In the genomic region with DNA sequence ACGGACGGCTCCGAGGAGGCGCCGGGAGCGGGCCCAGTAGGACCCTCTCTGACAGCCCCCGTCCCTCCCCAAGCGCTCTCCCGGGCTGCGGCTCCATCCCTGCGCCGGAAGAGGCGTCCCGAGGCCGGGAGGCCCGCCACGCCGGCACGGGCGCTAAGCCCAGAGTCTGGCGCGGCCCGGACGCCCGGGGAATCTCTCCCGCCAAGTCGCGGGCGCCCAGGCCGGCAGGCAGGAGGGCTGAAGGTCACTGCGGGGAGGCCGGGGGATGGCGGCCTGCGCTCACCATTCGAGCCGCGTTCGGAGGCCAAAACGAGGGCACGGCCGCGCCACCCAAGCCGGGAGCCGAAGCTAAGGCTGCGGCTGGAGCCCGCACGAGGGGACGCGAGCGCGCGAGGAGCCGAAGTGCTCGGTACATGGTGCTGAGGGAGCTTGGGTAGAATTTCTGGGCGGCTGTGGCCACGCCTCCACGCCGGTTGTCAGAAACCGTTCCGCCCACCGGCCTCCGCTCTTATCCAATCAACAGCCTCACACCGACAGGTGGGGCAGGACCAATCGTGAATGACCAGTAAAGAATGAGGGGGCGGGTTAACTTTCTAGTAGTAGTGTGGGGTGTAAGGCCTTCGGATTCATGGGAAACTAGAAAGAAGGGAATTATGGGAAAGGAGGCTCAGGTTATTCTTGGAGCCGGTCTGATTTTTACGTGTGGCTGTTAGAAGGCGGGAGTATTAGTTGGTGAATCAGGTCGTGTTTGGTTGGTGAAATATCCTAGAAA, we compare ENCODE assay signal across 1 cellular context.
TF ChIP-seq lines count a peak whose summit lies in the region.

Gene FH (minus strand): TSS at position 448 of the 772 bp plus-strand sequence. CDS start 33 bp downstream, at position 415.

TF ChIP-seq in GM23338, 12 proteins besides CTCF, POLR2A, EP300 and RAD21:
- TF ChIP-seq, protein P1, sequence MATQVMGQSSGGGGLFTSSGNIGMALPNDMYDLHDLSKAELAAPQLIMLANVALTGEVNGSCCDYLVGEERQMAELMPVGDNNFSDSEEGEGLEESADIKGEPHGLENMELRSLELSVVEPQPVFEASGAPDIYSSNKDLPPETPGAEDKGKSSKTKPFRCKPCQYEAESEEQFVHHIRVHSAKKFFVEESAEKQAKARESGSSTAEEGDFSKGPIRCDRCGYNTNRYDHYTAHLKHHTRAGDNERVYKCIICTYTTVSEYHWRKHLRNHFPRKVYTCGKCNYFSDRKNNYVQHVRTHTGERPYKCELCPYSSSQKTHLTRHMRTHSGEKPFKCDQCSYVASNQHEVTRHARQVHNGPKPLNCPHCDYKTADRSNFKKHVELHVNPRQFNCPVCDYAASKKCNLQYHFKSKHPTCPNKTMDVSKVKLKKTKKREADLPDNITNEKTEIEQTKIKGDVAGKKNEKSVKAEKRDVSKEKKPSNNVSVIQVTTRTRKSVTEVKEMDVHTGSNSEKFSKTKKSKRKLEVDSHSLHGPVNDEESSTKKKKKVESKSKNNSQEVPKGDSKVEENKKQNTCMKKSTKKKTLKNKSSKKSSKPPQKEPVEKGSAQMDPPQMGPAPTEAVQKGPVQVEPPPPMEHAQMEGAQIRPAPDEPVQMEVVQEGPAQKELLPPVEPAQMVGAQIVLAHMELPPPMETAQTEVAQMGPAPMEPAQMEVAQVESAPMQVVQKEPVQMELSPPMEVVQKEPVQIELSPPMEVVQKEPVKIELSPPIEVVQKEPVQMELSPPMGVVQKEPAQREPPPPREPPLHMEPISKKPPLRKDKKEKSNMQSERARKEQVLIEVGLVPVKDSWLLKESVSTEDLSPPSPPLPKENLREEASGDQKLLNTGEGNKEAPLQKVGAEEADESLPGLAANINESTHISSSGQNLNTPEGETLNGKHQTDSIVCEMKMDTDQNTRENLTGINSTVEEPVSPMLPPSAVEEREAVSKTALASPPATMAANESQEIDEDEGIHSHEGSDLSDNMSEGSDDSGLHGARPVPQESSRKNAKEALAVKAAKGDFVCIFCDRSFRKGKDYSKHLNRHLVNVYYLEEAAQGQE (IDR thresholded peaks at IDR 0.05; ENCODE audit: unreplicated experiment) = no peak
- TF ChIP-seq POLR2AphosphoS5 (IDR thresholded peaks at IDR 0.05; ENCODE audit: low read depth) (peak; percentile 79), NANOG (IDR thresholded peaks at IDR 0.05; ENCODE audit: borderline replicate concordance) (no peak), CREB1 (CRISPR knock-in tag; IDR thresholded peaks at IDR 0.05; ENCODE audit: low read depth) (peak; percentile 42; the same call in 1 of the 2 replicates), JUNB (IDR thresholded peaks at IDR 0.05; ENCODE audit: unreplicated experiment) (no peak), ZNF331 (CRISPR knock-in tag; IDR thresholded peaks at IDR 0.05; ENCODE audit: low read depth) (no peak)
TF ChIP-seq in GM23338: peak in this region for 2.
